Comparison of ENCODE assay signal across 1 cellular context in the genomic region with DNA sequence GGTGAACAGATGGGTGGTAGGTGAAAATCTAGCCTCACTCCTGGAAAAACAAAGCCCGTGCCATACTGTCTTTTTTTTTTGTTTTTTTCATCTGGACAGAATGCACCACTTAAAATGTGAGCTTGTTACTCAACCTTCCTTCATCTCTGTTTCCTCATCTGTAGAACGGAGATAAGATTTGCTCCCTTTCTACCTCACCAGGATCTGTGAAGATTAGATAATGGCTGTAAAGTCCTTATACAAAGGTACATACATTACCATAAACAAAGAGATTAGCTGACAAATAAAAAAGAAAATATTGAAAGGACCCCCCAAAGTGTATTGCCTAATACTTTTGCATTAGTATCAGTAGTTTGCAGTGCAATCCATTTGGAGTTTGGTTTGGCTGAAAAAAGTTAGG.
TF ChIP-seq lines count a peak whose summit lies in the region.

No MANE protein-coding gene starts in this region.

TF ChIP-seq in K562, 482 proteins besides CTCF, POLR2A, EP300 and RAD21 (continued from another document):
- TF ChIP-seq, protein P1, sequence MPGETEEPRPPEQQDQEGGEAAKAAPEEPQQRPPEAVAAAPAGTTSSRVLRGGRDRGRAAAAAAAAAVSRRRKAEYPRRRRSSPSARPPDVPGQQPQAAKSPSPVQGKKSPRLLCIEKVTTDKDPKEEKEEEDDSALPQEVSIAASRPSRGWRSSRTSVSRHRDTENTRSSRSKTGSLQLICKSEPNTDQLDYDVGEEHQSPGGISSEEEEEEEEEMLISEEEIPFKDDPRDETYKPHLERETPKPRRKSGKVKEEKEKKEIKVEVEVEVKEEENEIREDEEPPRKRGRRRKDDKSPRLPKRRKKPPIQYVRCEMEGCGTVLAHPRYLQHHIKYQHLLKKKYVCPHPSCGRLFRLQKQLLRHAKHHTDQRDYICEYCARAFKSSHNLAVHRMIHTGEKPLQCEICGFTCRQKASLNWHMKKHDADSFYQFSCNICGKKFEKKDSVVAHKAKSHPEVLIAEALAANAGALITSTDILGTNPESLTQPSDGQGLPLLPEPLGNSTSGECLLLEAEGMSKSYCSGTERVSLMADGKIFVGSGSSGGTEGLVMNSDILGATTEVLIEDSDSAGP (CRISPR knock-in tag; IDR thresholded peaks at IDR 0.05): no peak
- TF ChIP-seq CBFA2T2 (conservative IDR thresholded peaks at IDR 0.05) (peak; percentile 86), ZNF695 (CRISPR knock-in tag; IDR thresholded peaks at IDR 0.05) (no peak), CREB1 (IDR thresholded peaks at IDR 0.05) (peak; percentile 22; the same call in 1 of the 2 replicates), CREB1 (CRISPR knock-in tag; IDR thresholded peaks at IDR 0.05) (no peak), SMARCE1 (IDR thresholded peaks at IDR 0.05) (peak; percentile 94), CTBP1 (IDR thresholded peaks at IDR 0.05; ENCODE audit: borderline replicate concordance) (peak; percentile 77; the same call in 1 of the 2 replicates), HDAC1 (IDR thresholded peaks at IDR 0.05) (peak in 1 of 2 experiments; percentile 52; a peak in 1 of 4 replicates)
- TF ChIP-seq, protein P2, sequence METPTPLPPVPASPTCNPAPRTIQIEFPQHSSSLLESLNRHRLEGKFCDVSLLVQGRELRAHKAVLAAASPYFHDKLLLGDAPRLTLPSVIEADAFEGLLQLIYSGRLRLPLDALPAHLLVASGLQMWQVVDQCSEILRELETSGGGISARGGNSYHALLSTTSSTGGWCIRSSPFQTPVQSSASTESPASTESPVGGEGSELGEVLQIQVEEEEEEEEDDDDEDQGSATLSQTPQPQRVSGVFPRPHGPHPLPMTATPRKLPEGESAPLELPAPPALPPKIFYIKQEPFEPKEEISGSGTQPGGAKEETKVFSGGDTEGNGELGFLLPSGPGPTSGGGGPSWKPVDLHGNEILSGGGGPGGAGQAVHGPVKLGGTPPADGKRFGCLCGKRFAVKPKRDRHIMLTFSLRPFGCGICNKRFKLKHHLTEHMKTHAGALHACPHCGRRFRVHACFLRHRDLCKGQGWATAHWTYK (CRISPR knock-in tag; IDR thresholded peaks at IDR 0.05): no peak
TF ChIP-seq in K562: peak in this region for 72.
